Comparison of ENCODE assay signal across 34 cellular contexts in genomic region chr3:41708176-41708575, GRCh38.
"Had no signal": no experiment of that assay in that cellular context is flagged by ENCODE, and none has a peak within 500 bp of the region (broad histone marks: within the 10 kb centered on the region; RNA-seq: fewer than 3 reads in every experiment).

No MANE protein-coding gene starts in this region.

- DNase-seq: Karpas-422, Kasumi-1, MG63, MM.1S, MV-4-11, NCI-H1048, NCI-H1092, NCI-H1092 treated with DMSO at 0.1 percent for 48 hours, NCI-H1105, NCI-H1105 treated with DMSO at 0.1 percent for 48 hours, NCI-H1417, NCI-H1417 treated with DMSO at 0.1 percent for 48 hours, NCI-H1436, NCI-H1436 treated with DMSO at 0.1 percent for 48 hours, NCI-H146, NCI-H1694, NCI-H1694 treated with DMSO at 0.1 percent for 48 hours, NCI-H187, NCI-H187 treated with DMSO at 0.1 percent for 48 hours, NCI-H1930, NCI-H2029, NCI-H2029 treated with DMSO at 0.1 percent for 48 hours, NCI-H2081, NCI-H2081 treated with DMSO at 0.1 percent for 48 hours, NCI-H2107, NCI-H2171, NCI-H2171 treated with DMSO at 0.1 percent for 48 hours, NCI-H2227 treated with DMSO at 0.1 percent for 48 hours, NCI-H226, NCI-H345, NCI-H446, NCI-H446 treated with DMSO at 0.1 percent for 48 hours, NCI-H510A had no signal

- H3K36me3 ChIP-seq: MG63 had no signal

- H3K9me3 ChIP-seq: MG63 had no signal

- H3K27me3 ChIP-seq: MG63 had no signal

- H3K4me3 ChIP-seq: MG63 had no signal

- H3K4me2 ChIP-seq: KMS-11 had no signal

- H3K27ac ChIP-seq: KMS-11 had no signal

- H3K9ac ChIP-seq: KMS-11 had no signal
